30 cellular contexts compared by ENCODE assay signal in genomic region chr11:83693279-83693992, GRCh38.
DNase-seq lines count a peak whose midpoint lies in the region; ATAC-seq and TF ChIP-seq lines count a peak whose summit lies in the region.
"Had no signal": no experiment of that assay in that cellular context is flagged by ENCODE, and none has a peak within 500 bp of the region (broad histone marks: within the 10 kb centered on the region; RNA-seq: fewer than 3 reads in every experiment).

No MANE protein-coding gene starts in this region.

- TF ChIP-seq CTCF in H9 (conservative IDR thresholded peaks at IDR 0.05) (no peak), omental fat pad (IDR thresholded peaks at IDR 0.05) (no peak), OCI-LY7 (conservative IDR thresholded peaks at IDR 0.05; ENCODE audit: low read length) (no peak)

- H4K20me1 ChIP-seq in H9 (ENCODE audit: control insufficient read depth, insufficient read depth, insufficient read length) (no peaks in the 10 kb centered on the region), OCI-LY7 (ENCODE audit: insufficient read depth, low read length) (no peaks in the 10 kb centered on the region)

- no peaks in the 10 kb centered on the region for H3K23me2 ChIP-seq in H9 (ENCODE audit: insufficient read length, low read depth, low read length, poor library complexity, severe bottlenecking)

- H3K36me3 ChIP-seq in NT2/D1 (ENCODE audit: insufficient read depth, insufficient read length, low read length) = peaks cover 8% of the 10 kb centered on the region
- H3K36me3 ChIP-seq in esophagus (ENCODE audit: control insufficient read depth in 2 of 2, insufficient read depth in 2 of 2, low read length in 1 of 2) = no peaks in the 10 kb centered on the region
- no peaks in the 10 kb centered on the region for H3K36me3 ChIP-seq in trophoblast cell (ENCODE audit: control insufficient read depth in 1 of 2, insufficient read depth in 2 of 2, low read length in 2 of 2)
- H3K36me3 ChIP-seq in OCI-LY7 (ENCODE audit: insufficient read depth, low read length) = no peaks in the 10 kb centered on the region
- H3K36me3 ChIP-seq: cardiac muscle cell, MG63, right lobe of liver, suprapubic skin had no signal

- peak overlapping the region in 2 of 3 experiments; percentile 29 to 36; a peak in 1 of 7 replicates for H3K27ac Mint-ChIP-seq in H9
- H3K27ac Mint-ChIP-seq: activated CD4-positive, alpha-beta T cell treated with anti-CD3 and anti-CD28 coated beads for 36 hours; activated naive CD8-positive, alpha-beta T cell treated with anti-CD3 and anti-CD28 coated beads for 36 hours; nephron progenitor cell; stimulated activated memory B cell treated with anti-CD40 and anti-IgM and Interleukin-4, amounts not matched to agents 10 μg/mL and 1 μg/mL and 100 μg/mL, for 72 hours had no signal

- H3T11ph ChIP-seq in H9 (ENCODE audit: low read length) = no peak overlapping the region

- POLR2A ChIA-PET in OCI-LY7 (lab: Charles Lee) = interaction anchor here (0.6 to 3.7 kb wide), 2 partner anchors 9 to 916 kb away, joined by 3 to 8 read pairs; no protein-coding TSS in a partner anchor

- no peak overlapping the region for H4K8ac ChIP-seq in H9 (replicated peaks; ENCODE audit: insufficient read length, low read depth, low read length)
- H4K8ac ChIP-seq in trophoblast cell (ENCODE audit: low read depth, low read length) = no peak overlapping the region

- no peaks in the 10 kb centered on the region for H3K27me3 ChIP-seq in H9 (ENCODE audit: insufficient read depth, low read length)
- no peaks in the 10 kb centered on the region for H3K27me3 ChIP-seq in NT2/D1 (ENCODE audit: insufficient read depth, insufficient read length)
- H3K27me3 ChIP-seq in esophagus (ENCODE audit: control insufficient read depth in 1 of 2, insufficient read depth in 2 of 2, low read length in 2 of 2) = no peaks in the 10 kb centered on the region
- H3K27me3 ChIP-seq in trophoblast cell (ENCODE audit: insufficient read depth, low read length) = no peaks in the 10 kb centered on the region
- H3K27me3 ChIP-seq: cardiac muscle cell, MG63, right lobe of liver, suprapubic skin had no signal

- DNase-seq in H9 (no peak), NT2/D1 (ENCODE audit: low read depth, low spot score) (peak; percentile 46), trophoblast cell (no peak), hippocampal formation (lab: John Stamatoyannopoulos, UW) (no peak), omental fat pad (ENCODE audit: low spot score) (no peak), AG20443 (ENCODE audit: low spot score) (no peak), OCI-LY7 (ENCODE audit: low spot score) (no peak)
- DNase-seq: activated CD4-positive, alpha-beta T cell treated with anti-CD3 and anti-CD28 coated beads for 36 hours; activated naive CD8-positive, alpha-beta T cell treated with anti-CD3 and anti-CD28 coated beads for 36 hours; activated T-cell treated with anti-CD3 and anti-CD28 coated beads for 4 hours; aorta; dermis blood vessel endothelial cell; GM23248; kidney glomerular epithelial cell; MG63; NCI-H2029; NCI-H345; NCI-H82; nephron progenitor cell; right lobe of liver; stimulated activated CD4-positive, alpha-beta T cell treated with anti-CD3 and anti-CD28 coated beads, Interleukin-4, amount 100 ng/mL, for 4 hours; T-helper 2 cell had no signal

- no peak overlapping the region for H4K12ac ChIP-seq in trophoblast cell (ENCODE audit: low read depth, low read length)

- H3K9me3 ChIP-seq in H9 (ENCODE audit: control insufficient read depth, low read depth, low read length) (no peaks in the 10 kb centered on the region), NT2/D1 (ENCODE audit: insufficient read depth, low read length) (no peaks in the 10 kb centered on the region), esophagus (ENCODE audit: control insufficient read depth in 2 of 2, insufficient read depth in 1 of 2, low read depth in 1 of 2, low read length in 1 of 2) (no peaks in the 10 kb centered on the region), trophoblast cell (ENCODE audit: insufficient read depth, low read depth, low read length) (no peaks in the 10 kb centered on the region), OCI-LY7 (ENCODE audit: low read length) (no peaks in the 10 kb centered on the region)
- H3K9me3 ChIP-seq: MG63, right lobe of liver, suprapubic skin had no signal

- no peak overlapping the region for H2BK5ac ChIP-seq in H9 (ENCODE audit: insufficient read length, low read length)
- H2BK5ac ChIP-seq in trophoblast cell (ENCODE audit: low read depth, low read length, poor library complexity) = no peak overlapping the region

- peaks cover 16 to 22% of the 10 kb centered on the region in 2 experiments for H3K4me1 Mint-ChIP-seq in H9
- H3K4me1 Mint-ChIP-seq: activated CD4-positive, alpha-beta T cell treated with anti-CD3 and anti-CD28 coated beads for 36 hours; activated naive CD8-positive, alpha-beta T cell treated with anti-CD3 and anti-CD28 coated beads for 36 hours; stimulated activated memory B cell treated with anti-CD40 and anti-IgM and Interleukin-4, amounts not matched to agents 10 μg/mL and 1 μg/mL and 100 μg/mL, for 72 hours had no signal

- H3K4me2 ChIP-seq in H9 (ENCODE audit: insufficient read depth, insufficient read length, low read length) (peak overlapping the region; percentile 6), trophoblast cell (ENCODE audit: low read length) (no peak overlapping the region), OCI-LY7 (ENCODE audit: low read length) (no peak overlapping the region)

- H3K27me3 Mint-ChIP-seq in H9 (ENCODE audit: low read depth) = no peaks in the 10 kb centered on the region; the same call in 1 of the 2 replicates
- H3K27me3 Mint-ChIP-seq: activated naive CD8-positive, alpha-beta T cell treated with anti-CD3 and anti-CD28 coated beads for 36 hours had no signal

- no peaks in the 10 kb centered on the region for H3K79me1 ChIP-seq in H9 (ENCODE audit: insufficient read depth, low read depth, low read length, poor library complexity, severe bottlenecking)
- no peaks in the 10 kb centered on the region for H3K79me1 ChIP-seq in trophoblast cell (ENCODE audit: low read length)

- no peaks in the 10 kb centered on the region for H3K36me3 Mint-ChIP-seq in H9 (ENCODE audit: insufficient read depth in 1 of 3, low read depth in 3 of 3)
- H3K36me3 Mint-ChIP-seq: activated naive CD8-positive, alpha-beta T cell treated with anti-CD3 and anti-CD28 coated beads for 36 hours; stimulated activated memory B cell treated with anti-CD40 and anti-IgM and Interleukin-4, amounts not matched to agents 10 μg/mL and 1 μg/mL and 100 μg/mL, for 72 hours had no signal

- H4K5ac ChIP-seq in H9 (ENCODE audit: insufficient read length, low read depth, low read length) = no peak overlapping the region

- H3K4ac ChIP-seq in H9 (ENCODE audit: low read depth, low read length) = no peak overlapping the region
- no peak overlapping the region for H3K4ac ChIP-seq in trophoblast cell (ENCODE audit: low read depth, low read length)

- no CpG with 5 or more reads among the region's 8 CpGs for WGBS in H9 (ENCODE audit: extremely low coverage, insufficient read length, low lambda C conversion rate)
- WGBS in esophagus, 2 donors = 54 to 55% methylated on average over 8 of the region's 8 CpGs
- no CpG with 5 or more reads among the region's 8 CpGs for WGBS in trophoblast cell (ENCODE audit: extremely low coverage, insufficient coverage, insufficient read length)

- intact Hi-C loops in OCI-LY7 (cut with micrococcal nuclease; ENCODE audit: unreplicated experiment) = no loop called here

- H3K4me3 Mint-ChIP-seq in H9 = no peak overlapping the region
- H3K4me3 Mint-ChIP-seq: activated CD4-positive, alpha-beta T cell treated with anti-CD3 and anti-CD28 coated beads for 36 hours; activated naive CD8-positive, alpha-beta T cell treated with anti-CD3 and anti-CD28 coated beads for 36 hours; nephron progenitor cell; stimulated activated memory B cell treated with anti-CD40 and anti-IgM and Interleukin-4, amounts not matched to agents 10 μg/mL and 1 μg/mL and 100 μg/mL, for 72 hours had no signal

- H2BK12ac ChIP-seq in H9 (ENCODE audit: insufficient read length, low read depth, low read length) (no peak overlapping the region), trophoblast cell (ENCODE audit: low read length) (no peak overlapping the region)

- no peak overlapping the region for H2BK20ac ChIP-seq in H9 (ENCODE audit: low read depth, low read length, poor library complexity, severe bottlenecking)

- H3K4me3 ChIP-seq in NT2/D1 (ENCODE audit: insufficient read length, low read depth) (no peak overlapping the region), esophagus (ENCODE audit: low read depth in 1 of 2, low read length in 2 of 2) (no peak overlapping the region), trophoblast cell (ENCODE audit: low read depth, low read length) (no peak overlapping the region), OCI-LY7 (ENCODE audit: low read depth, low read length, poor library complexity, severe bottlenecking) (no peak overlapping the region)
- H3K4me3 ChIP-seq: cardiac muscle cell, GM12878, GM23248, K562, lung, MG63, right lobe of liver, suprapubic skin had no signal

- H3K14ac ChIP-seq in H9 (ENCODE audit: insufficient read depth, low read length) = no peak overlapping the region
- no peak overlapping the region for H3K14ac ChIP-seq in trophoblast cell (ENCODE audit: low read length)

- H2AK5ac ChIP-seq in H9 (ENCODE audit: insufficient read length, low read length) (no peak overlapping the region), trophoblast cell (ENCODE audit: low read length) (no peak overlapping the region)

- H2BK15ac ChIP-seq in H9 (ENCODE audit: low read depth, low read length) = no peak overlapping the region

- H2AFZ ChIP-seq in H9 (ENCODE audit: low read length) (no peak overlapping the region), trophoblast cell (ENCODE audit: insufficient read depth, low read length, poor library complexity) (no peak overlapping the region), OCI-LY7 (ENCODE audit: low read length) (no peak overlapping the region)

- no peaks in the 10 kb centered on the region for H3K79me2 ChIP-seq in H9 (ENCODE audit: insufficient read depth, low read length)
- H3K79me2 ChIP-seq in trophoblast cell (ENCODE audit: control insufficient read depth, insufficient read depth, low read length, poor library complexity) = no peaks in the 10 kb centered on the region
- H3K79me2 ChIP-seq in OCI-LY7 (ENCODE audit: insufficient read depth, low read depth, low read length) = no peaks in the 10 kb centered on the region

- BruUV-seq in OCI-LY7 (replicated peaks; lab: Mats Ljungman, UMichigan) = no TSS peak

- H3K4me1 ChIP-seq in H9 (ENCODE audit: insufficient read depth, low read length) = peaks cover 11% of the 10 kb centered on the region
- H3K4me1 ChIP-seq in NT2/D1 (ENCODE audit: insufficient read depth, insufficient read length) = no peaks in the 10 kb centered on the region
- H3K4me1 ChIP-seq in esophagus (ENCODE audit: control insufficient read depth in 2 of 2, insufficient read depth in 2 of 2, low read length in 1 of 2) = peaks cover 2 to 3% of the 10 kb centered on the region in 2 donors
- peaks cover 0 to 2% of the 10 kb centered on the region in 2 experiments for H3K4me1 ChIP-seq in trophoblast cell (ENCODE audit: control insufficient read depth in 1 of 2, insufficient read depth in 2 of 2, low read length in 2 of 2)
- no peaks in the 10 kb centered on the region for H3K4me1 ChIP-seq in OCI-LY7 (ENCODE audit: insufficient read depth, low read length, poor library complexity, severe bottlenecking)
- H3K4me1 ChIP-seq: right lobe of liver had no signal

- ATAC-seq in omental fat pad (ENCODE audit: low FRiP score) = no peak
- ATAC-seq: activated CD4-positive, alpha-beta T cell treated with anti-CD3 and anti-CD28 coated beads for 36 hours; GM12878; K562; right lobe of liver; stimulated activated memory B cell treated with anti-CD40 and anti-IgM and Interleukin-4, amounts not matched to agents 10 μg/mL and 1 μg/mL and 100 μg/mL, for 72 hours had no signal

- H2BK120ac ChIP-seq in H9 (ENCODE audit: low read depth, low read length, poor library complexity, severe bottlenecking) (no peak overlapping the region), trophoblast cell (ENCODE audit: insufficient read depth, low read length, poor library complexity) (no peak overlapping the region)

- no peaks in the 10 kb centered on the region for H3K9me3 Mint-ChIP-seq in H9
- H3K9me3 Mint-ChIP-seq: activated naive CD8-positive, alpha-beta T cell treated with anti-CD3 and anti-CD28 coated beads for 36 hours; nephron progenitor cell; stimulated activated memory B cell treated with anti-CD40 and anti-IgM and Interleukin-4, amounts not matched to agents 10 μg/mL and 1 μg/mL and 100 μg/mL, for 72 hours had no signal

- no peak overlapping the region for H4K91ac ChIP-seq in H9 (ENCODE audit: insufficient read length, low read depth, low read length)
- H4K91ac ChIP-seq in trophoblast cell (ENCODE audit: low read depth, low read length) = no peak overlapping the region

- H3K9me2 ChIP-seq in OCI-LY7 (ENCODE audit: insufficient read depth, low read length) = no peaks in the 10 kb centered on the region

- no peak overlapping the region for H3K56ac ChIP-seq in H9 (ENCODE audit: insufficient read length, low read depth, low read length)

- H3K27ac ChIP-seq in H9 (ENCODE audit: insufficient read length, low read depth, low read length) (peak overlapping the region; percentile 37), esophagus (ENCODE audit: low read depth in 2 of 2, low read length in 1 of 2) (peak overlapping the region; percentile 63 to 67), trophoblast cell (ENCODE audit: low read depth, low read length) (no peak overlapping the region), OCI-LY7 (ENCODE audit: low read depth, low read length, poor library complexity, severe bottlenecking) (no peak overlapping the region)
- H3K27ac ChIP-seq: C4-2B, cardiac muscle cell, GM23248, right lobe of liver had no signal

- H3K23ac ChIP-seq in H9 (ENCODE audit: insufficient read length, low read depth, low read length) = no peak overlapping the region
- peak overlapping the region; percentile 34 for H3K23ac ChIP-seq in trophoblast cell (ENCODE audit: low read length)

- CTCF ChIA-PET in OCI-LY7 (lab: Charles Lee; ENCODE audit: unreplicated experiment) = no interaction called here

- H3K9ac ChIP-seq in H9 (ENCODE audit: extremely low read depth, insufficient read length, low read length) = no peak overlapping the region
- H3K9ac ChIP-seq in NT2/D1 (ENCODE audit: insufficient read length, low read depth) = no peak overlapping the region
- H3K9ac ChIP-seq in trophoblast cell (ENCODE audit: low read length) = no peak overlapping the region
- H3K9ac ChIP-seq: GM23248 had no signal

- no peak overlapping the region for H3K18ac ChIP-seq in H9 (ENCODE audit: insufficient read length, low read depth, low read length)
- H3K18ac ChIP-seq in trophoblast cell (ENCODE audit: low read length) = no peak overlapping the region

Comparison
In these comparisons a context has a peak if more than half of its experiments do, and no peak if none do; other contexts are left out.
1. H3K27ac ChIP-seq: peak in H9 (single experiment) and esophagus (2 of 2); none in trophoblast cell (single experiment) and OCI-LY7 (single experiment).